ENCODE assay signal across 14 cellular contexts in the genomic region with DNA sequence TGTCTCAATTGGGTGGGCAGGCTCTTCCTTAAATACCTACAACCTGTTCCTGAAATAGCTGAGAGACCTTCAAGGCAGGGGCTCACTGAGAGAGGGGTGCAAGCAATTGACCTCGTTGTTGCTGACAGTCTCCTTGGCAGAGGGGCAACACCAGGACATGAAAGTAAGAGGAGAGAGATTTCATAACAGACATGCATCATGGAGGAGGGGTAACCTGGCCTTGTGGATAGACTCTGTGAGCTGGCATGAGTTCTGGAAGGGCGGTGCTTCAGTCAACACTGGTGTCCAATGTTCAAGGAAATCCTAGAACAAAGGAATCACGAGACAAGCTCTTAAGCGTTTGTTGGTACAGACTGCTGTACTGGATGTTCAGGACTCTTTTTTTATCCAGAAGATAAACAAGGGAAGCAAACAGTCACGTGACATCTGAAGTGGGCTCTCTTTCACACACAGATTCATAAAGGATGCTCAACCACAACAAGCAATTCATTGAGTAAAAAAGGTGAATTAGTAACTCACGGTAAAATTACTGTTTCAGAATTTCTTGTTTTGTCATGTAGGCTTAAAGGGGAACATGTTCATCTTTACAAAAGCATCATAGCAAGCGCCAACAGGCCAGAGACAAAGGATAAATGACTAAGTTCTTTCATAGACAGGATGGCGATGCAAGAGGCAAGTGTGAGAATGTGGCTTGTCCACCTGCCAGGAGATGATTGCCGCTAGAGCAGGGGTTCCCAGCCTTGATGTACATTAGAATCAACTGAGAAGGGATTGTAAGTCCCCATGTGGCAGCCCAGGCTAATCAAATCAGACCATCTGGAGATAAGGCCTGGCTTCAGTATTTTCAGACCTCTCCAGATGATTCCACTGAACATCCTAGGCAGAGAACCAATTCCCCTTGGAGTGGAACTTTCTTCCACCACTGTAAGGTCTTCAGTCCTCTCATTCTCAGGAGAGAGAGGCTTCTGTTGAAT. TPM values are rescaled to one million over a fixed set of nuclear protein-coding genes. Genes with fewer than 3 reads are reported as not detected.
DNase-seq lines count a peak whose midpoint lies in the region; ATAC-seq, FAIRE-seq and TF ChIP-seq lines count a peak whose summit lies in the region.
"Had no signal": no experiment of that assay in that cellular context is flagged by ENCODE, and none has a peak within 500 bp of the region (broad histone marks: within the 10 kb centered on the region; RNA-seq: fewer than 3 reads in every experiment).

No MANE protein-coding gene starts in this region.

- TF ChIP-seq CTCF in choroid plexus epithelial cell (conservative IDR thresholded peaks at IDR 0.05; ENCODE audit: low read depth, low read length), result no peak
- no peak for TF ChIP-seq CTCF in type B pancreatic cell (conservative IDR thresholded peaks at IDR 0.05)

- H3K36me3 Mint-ChIP-seq in type B pancreatic cell, result no peaks in the 10 kb centered on the region
- H3K36me3 Mint-ChIP-seq: activated naive CD8-positive, alpha-beta T cell treated with anti-CD3 and anti-CD28 coated beads, Interleukin-2, amount 10 ng/mL, durations not matched to agents 7 days and 5 days had no signal

- no peaks in the 10 kb centered on the region for H3K9me3 Mint-ChIP-seq in type B pancreatic cell
- H3K9me3 Mint-ChIP-seq: activated naive CD8-positive, alpha-beta T cell treated with anti-CD3 and anti-CD28 coated beads, Interleukin-2, amount 10 ng/mL, durations not matched to agents 7 days and 5 days had no signal

- DNase-seq in HPDE6-E6E7 (ENCODE audit: extremely low spot score), result peak; percentile 72
- DNase-seq in NCI-H2196 (lab: John Stamatoyannopoulos, UW; ENCODE audit: unreplicated experiment), result peak; percentile 88
- DNase-seq in choroid plexus epithelial cell (ENCODE audit: low read depth), result peak; percentile 22
- DNase-seq in mucosa of gallbladder (ENCODE audit: low spot score), result peak; percentile 87
- DNase-seq in HTR-8/SVneo (ENCODE audit: insufficient read length, low spot score), result no peak
- no peak for DNase-seq in type B pancreatic cell (ENCODE audit: extremely low spot score, unreplicated experiment)
- DNase-seq: activated CD4-positive, alpha-beta T cell treated with anti-CD3 and anti-CD28 coated beads for 4 hours; activated naive CD8-positive, alpha-beta T cell treated with anti-CD3 and anti-CD28 coated beads, Interleukin-2, amount 10 ng/mL, durations not matched to agents 7 days and 5 days; Kasumi-1; kidney; trophoblast cell had no signal

- ATAC-seq in GM21528 (IDR thresholded peaks at IDR 0.05; ENCODE audit: low FRiP score, unreplicated experiment) (no peak), GM19467 (IDR thresholded peaks at IDR 0.05; ENCODE audit: unreplicated experiment) (no peak)

- H3K27me3 Mint-ChIP-seq in type B pancreatic cell, result peaks cover 17% of the 10 kb centered on the region

- no peaks in the 10 kb centered on the region for H3K4me1 Mint-ChIP-seq in type B pancreatic cell (ENCODE audit: unreplicated experiment)

- no peak overlapping the region for H3K4me3 ChIP-seq in choroid plexus epithelial cell (ENCODE audit: low read depth, low read length)

- FAIRE-seq in HTR-8/SVneo (lab: Jason Lieb, UNC), result no peak
- FAIRE-seq: GM18507, kidney had no signal

- no peak overlapping the region for H3K27ac Mint-ChIP-seq in type B pancreatic cell
- H3K27ac Mint-ChIP-seq: activated naive CD8-positive, alpha-beta T cell treated with anti-CD3 and anti-CD28 coated beads, Interleukin-2, amount 10 ng/mL, durations not matched to agents 7 days and 5 days had no signal

- H3K4me3 Mint-ChIP-seq in type B pancreatic cell, result no peak overlapping the region
- H3K4me3 Mint-ChIP-seq: activated naive CD8-positive, alpha-beta T cell treated with anti-CD3 and anti-CD28 coated beads, Interleukin-2, amount 10 ng/mL, durations not matched to agents 7 days and 5 days had no signal

RNA-seq across cellular contexts. Expression of gene ANKRA2, which starts 20.7 kb away (rescaled TPM):
- total RNA-seq in mucosa of gallbladder, result 33.1 TPM
- total RNA-seq in type B pancreatic cell (ENCODE audit: low replicate concordance), result 23.2 and 26.0 TPM in 2 replicates

RNA-seq across cellular contexts. Expression of gene UTP15, which starts 20.8 kb away (rescaled TPM):
- total RNA-seq in mucosa of gallbladder (9.6 TPM), type B pancreatic cell (ENCODE audit: low replicate concordance) (15.7 and 22.7 TPM in 2 replicates)

RNA-seq across cellular contexts. Expression of gene BTF3, which starts 46.5 kb away (rescaled TPM):
- 421 TPM for total RNA-seq in mucosa of gallbladder
- total RNA-seq in type B pancreatic cell (ENCODE audit: low replicate concordance), result 578 and 664 TPM in 2 replicates

Comparison
In these comparisons a context has a peak if more than half of its experiments do, and no peak if none do; other contexts are left out.
1. DNase-seq: peak in HPDE6-E6E7 (single experiment), NCI-H2196 (single experiment), choroid plexus epithelial cell (single experiment) and mucosa of gallbladder (single experiment); none in HTR-8/SVneo (single experiment) and type B pancreatic cell (single experiment).